In the genomic region with DNA sequence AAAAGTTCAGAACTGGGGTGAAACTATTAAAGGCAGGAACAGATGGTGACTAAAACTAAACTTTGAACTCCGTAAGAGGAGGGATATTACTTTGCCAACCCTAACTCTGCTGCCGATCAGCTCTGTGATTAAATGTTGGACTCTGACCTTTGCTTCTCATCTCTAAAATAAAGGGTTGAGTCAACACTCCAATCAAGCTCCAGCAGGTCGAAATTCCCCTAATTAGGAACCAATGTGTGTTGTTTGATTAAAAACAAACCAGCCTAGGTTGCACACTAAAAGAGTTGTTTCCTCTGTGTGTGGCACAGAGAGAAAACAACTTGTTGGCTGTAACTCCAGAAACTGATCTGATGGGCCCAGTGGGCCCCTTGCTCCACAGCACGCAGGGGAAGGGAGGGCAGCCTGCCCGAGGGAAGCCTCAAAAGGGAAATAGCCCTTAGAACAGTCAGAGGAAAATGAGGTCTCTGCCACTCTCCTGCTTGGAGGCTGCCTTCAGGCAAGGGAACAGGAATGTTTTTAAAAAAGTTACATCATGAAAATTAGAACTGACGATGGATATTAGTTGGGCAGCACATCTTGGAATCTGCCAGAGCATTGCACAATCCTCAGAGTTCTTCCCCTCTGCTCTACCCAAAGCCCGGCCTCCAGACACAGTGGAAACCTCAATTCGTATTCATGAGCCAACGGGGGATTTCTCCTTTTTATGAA, we compare ENCODE assay signal across 10 cellular contexts.
DNase-seq lines count a peak whose midpoint lies in the region; ATAC-seq and TF ChIP-seq lines count a peak whose summit lies in the region.
"Had no signal": no experiment of that assay in that cellular context is flagged by ENCODE, and none has a peak within 500 bp of the region (broad histone marks: within the 10 kb centered on the region; RNA-seq: fewer than 3 reads in every experiment).

No MANE protein-coding gene starts in this region.

- ATAC-seq in GM18511 (IDR thresholded peaks at IDR 0.05; ENCODE audit: unreplicated experiment): no peak

- H3K27me3 ChIP-seq in BJ (ENCODE audit: control insufficient read depth, insufficient read depth, low read length) (no peaks in the 10 kb centered on the region; the same call in 1 of the 2 replicates), uterus (no peaks in the 10 kb centered on the region)

- no peak for TF ChIP-seq POLR2A in uterus (IDR thresholded peaks at IDR 0.05)

- H3K4me3 ChIP-seq in BJ (ENCODE audit: low read depth, low read length) (no peak overlapping the region), fibroblast of pulmonary artery (replicated peaks; ENCODE audit: low read depth, low read length) (no peak overlapping the region), uterus (no peak overlapping the region)

- H3K36me3 ChIP-seq in BJ (ENCODE audit: control insufficient read depth, insufficient read depth, low read length) (no peaks in the 10 kb centered on the region), uterus (no peaks in the 10 kb centered on the region)

- CTCF ChIA-PET in BJ (lab: Yijun Ruan, JAX): no interaction called here

- intact Hi-C loops in posterior vena cava (cut with DNase I) (no loop called here), uterus (cut with DNase I; ENCODE audit: low total_unique reads) (no loop called here)

- POLR2A ChIA-PET in BJ (lab: Charles Lee): no interaction called here

- no peaks in the 10 kb centered on the region for H3K9me3 ChIP-seq in uterus

- H3K4me1 ChIP-seq in uterus: no peaks in the 10 kb centered on the region

- no peak overlapping the region for H3K27ac ChIP-seq in uterus

- DNase-seq in BJ (ENCODE audit: low read depth) (peak; percentile 50), RPMI7951 (ENCODE audit: low read depth) (peak; percentile 6), fibroblast of pulmonary artery (ENCODE audit: low read depth) (peak; percentile 53), posterior vena cava (ENCODE audit: low spot score) (peak; percentile 73), DMS53 treated with DMSO at 0.1 percent for 48 hours (lab: John Stamatoyannopoulos, UW; ENCODE audit: unreplicated experiment) (no peak), DMS53 (lab: John Stamatoyannopoulos, UW) (no peak), uterus (no peak)
- DNase-seq: activated CD4-positive, CD25-positive, alpha-beta regulatory T cell treated with anti-CD3 and anti-CD28 coated beads, Interleukin-2, amount 50 U/mL, for 72 hours; cerebellar nuclear complex had no signal

- TF ChIP-seq CTCF in BJ (IDR thresholded peaks at IDR 0.05; ENCODE audit: insufficient read depth, low read depth, low read length) (no peak), fibroblast of pulmonary artery (IDR thresholded peaks at IDR 0.05; ENCODE audit: low read length, missing control alignments) (no peak), uterus (IDR thresholded peaks at IDR 0.05) (no peak)

Comparison
In these comparisons a context has a peak if more than half of its experiments do, and no peak if none do; other contexts are left out.
1. DNase-seq: peak in BJ (single experiment), RPMI7951 (single experiment), fibroblast of pulmonary artery (single experiment) and posterior vena cava (single experiment); none in DMS53 treated with DMSO at 0.1 percent for 48 hours (single experiment), DMS53 (single experiment) and uterus (0 of 2).